ENCODE assay signal across 9 cellular contexts in the genomic region with DNA sequence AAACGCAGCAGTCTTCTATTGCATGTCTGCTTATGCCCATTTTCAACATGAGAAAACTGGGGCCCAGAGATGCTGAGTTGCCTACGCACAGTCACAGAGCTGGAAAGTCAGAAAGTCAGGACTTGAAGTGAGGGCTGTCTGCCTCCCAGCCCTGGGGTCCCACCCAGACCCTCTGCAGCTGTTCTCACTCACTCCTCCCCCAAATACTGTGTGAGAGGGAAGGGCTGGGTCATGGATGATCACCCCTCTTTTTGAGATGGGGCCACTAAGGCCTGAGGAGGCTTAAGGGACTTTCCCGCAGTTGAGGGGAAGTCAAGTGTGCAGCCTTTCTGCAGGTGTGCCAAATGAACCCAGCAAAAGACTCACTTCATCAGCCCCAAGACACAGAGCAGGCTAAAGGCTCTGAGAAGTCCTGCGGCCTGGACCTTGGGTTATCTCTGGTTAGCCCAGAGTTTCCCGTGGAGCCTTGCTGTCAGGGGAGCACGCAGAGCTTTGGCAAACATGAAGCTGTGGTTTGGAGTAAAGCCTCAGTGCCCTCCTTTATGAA. TPM values are rescaled to one million over a fixed set of nuclear protein-coding genes. Genes with fewer than 3 reads are reported as not detected.
DNase-seq lines count a peak whose midpoint lies in the region; ATAC-seq, FAIRE-seq and TF ChIP-seq lines count a peak whose summit lies in the region.
"Had no signal": no experiment of that assay in that cellular context is flagged by ENCODE, and none has a peak within 500 bp of the region (broad histone marks: within the 10 kb centered on the region; RNA-seq: fewer than 3 reads in every experiment).

No MANE protein-coding gene starts in this region.

- TF ChIP-seq POLR2A in transverse colon (IDR thresholded peaks at IDR 0.05) (no peak), H54 (IDR thresholded peaks at IDR 0.05; ENCODE audit: low read depth, low read length) (no peak)

- FAIRE-seq in H54 (lab: Jason Lieb, UNC), result no peak

- ATAC-seq in natural killer cell (peak in 2 of 3 donors; percentile 23 to 32), GM21825 (IDR thresholded peaks at IDR 0.05; ENCODE audit: unreplicated experiment) (peak; percentile 89), HG03558 (IDR thresholded peaks at IDR 0.05; ENCODE audit: extremely low read depth, unreplicated experiment) (peak; percentile 80), Right ventricle myocardium inferior (no peak)
- ATAC-seq in natural killer cell treated with Interleukin-12 subunit alpha and Interleukin-12 subunit beta and Interleukin-15 and Interleukin-18, amount 100 ng/mL, for 72 hours, result no peak
- ATAC-seq in activated CD8-positive, alpha-beta memory T cell treated with anti-CD3 and anti-CD28 coated beads, Interleukin-2, amount 10 ng/mL, durations not matched to agents 7 days and 5 days, result no peak

- H3K9me3 ChIP-seq in transverse colon, result no peaks in the 10 kb centered on the region
- H3K9me3 ChIP-seq: SJSA1 had no signal

- H3K36me3 Mint-ChIP-seq in natural killer cell, result no peaks in the 10 kb centered on the region
- no peaks in the 10 kb centered on the region for H3K36me3 Mint-ChIP-seq in natural killer cell treated with Interleukin-12 subunit alpha and Interleukin-12 subunit beta and Interleukin-15 and Interleukin-18, amount 100 ng/mL, for 72 hours
- no peaks in the 10 kb centered on the region for H3K36me3 Mint-ChIP-seq in activated CD8-positive, alpha-beta memory T cell treated with anti-CD3 and anti-CD28 coated beads, Interleukin-2, amount 10 ng/mL, durations not matched to agents 7 days and 5 days

- H3K36me3 ChIP-seq in transverse colon, result no peaks in the 10 kb centered on the region
- H3K36me3 ChIP-seq: SJSA1 had no signal

- WGBS in transverse colon (ENCODE audit: low coverage in 1 of 2), 2 donors, result 63 to 80% methylated on average over 1 to 6 of the region's 6 CpGs

- TF ChIP-seq CTCF in natural killer cell (IDR thresholded peaks at IDR 0.05) (no peak), transverse colon (IDR thresholded peaks at IDR 0.05) (no peak)

- peaks cover 0 to 13% of the 10 kb centered on the region in 2 donors for H3K4me1 Mint-ChIP-seq in natural killer cell
- peaks cover 13 to 18% of the 10 kb centered on the region in 2 donors for H3K4me1 Mint-ChIP-seq in natural killer cell treated with Interleukin-12 subunit alpha and Interleukin-12 subunit beta and Interleukin-15 and Interleukin-18, amount 100 ng/mL, for 72 hours (ENCODE audit: low read depth in 2 of 2)
- H3K4me1 Mint-ChIP-seq in activated CD8-positive, alpha-beta memory T cell treated with anti-CD3 and anti-CD28 coated beads, Interleukin-2, amount 10 ng/mL, durations not matched to agents 7 days and 5 days, result peaks cover 38% of the 10 kb centered on the region

- no peak for TF ChIP-seq EP300 in transverse colon (IDR thresholded peaks at IDR 0.05; ENCODE audit: low read depth)

- H3K4me1 ChIP-seq in transverse colon, result peaks cover 0 to 3% (median 0%) of the 10 kb centered on the region in 4 donors
- H3K4me1 ChIP-seq: SJSA1 had no signal

- H3K27ac ChIP-seq in transverse colon, result peak overlapping the region in 1 of 4 donors; percentile 3
- H3K27ac ChIP-seq: SJSA1 had no signal

- in situ Hi-C loops in transverse colon (cut with MboI; ENCODE audit: low pct_ligation_motif_present in 1 of 4, low pct_unique_long_range_greater_than_20kb in 1 of 4, low sequenced_read_pairs in 3 of 4), result no loop called here

- no peak overlapping the region for H3K27ac Mint-ChIP-seq in natural killer cell
- no peak overlapping the region for H3K27ac Mint-ChIP-seq in natural killer cell treated with Interleukin-12 subunit alpha and Interleukin-12 subunit beta and Interleukin-15 and Interleukin-18, amount 100 ng/mL, for 72 hours
- no peak overlapping the region for H3K27ac Mint-ChIP-seq in activated CD8-positive, alpha-beta memory T cell treated with anti-CD3 and anti-CD28 coated beads, Interleukin-2, amount 10 ng/mL, durations not matched to agents 7 days and 5 days

- H3K9me3 Mint-ChIP-seq in natural killer cell, result no peaks in the 10 kb centered on the region
- H3K9me3 Mint-ChIP-seq in natural killer cell treated with Interleukin-12 subunit alpha and Interleukin-12 subunit beta and Interleukin-15 and Interleukin-18, amount 100 ng/mL, for 72 hours, result no peaks in the 10 kb centered on the region
- H3K9me3 Mint-ChIP-seq in activated CD8-positive, alpha-beta memory T cell treated with anti-CD3 and anti-CD28 coated beads, Interleukin-2, amount 10 ng/mL, durations not matched to agents 7 days and 5 days (ENCODE audit: low read depth), result no peaks in the 10 kb centered on the region

- H3K27me3 Mint-ChIP-seq in natural killer cell (ENCODE audit: low read depth in 2 of 2), result peaks cover 16 to 24% of the 10 kb centered on the region in 2 donors
- H3K27me3 Mint-ChIP-seq in natural killer cell treated with Interleukin-12 subunit alpha and Interleukin-12 subunit beta and Interleukin-15 and Interleukin-18, amount 100 ng/mL, for 72 hours, result peaks cover 10 to 20% of the 10 kb centered on the region in 2 donors
- H3K27me3 Mint-ChIP-seq in activated CD8-positive, alpha-beta memory T cell treated with anti-CD3 and anti-CD28 coated beads, Interleukin-2, amount 10 ng/mL, durations not matched to agents 7 days and 5 days, result no peaks in the 10 kb centered on the region

- peaks cover 27% of the 10 kb centered on the region for H3K27me3 ChIP-seq in transverse colon
- H3K27me3 ChIP-seq: SJSA1 had no signal

- intact Hi-C loops in natural killer cell (cut with micrococcal nuclease) (no loop called here), transverse colon (cut with DNase I; ENCODE audit: low total_unique reads) (no loop called here), Right ventricle myocardium inferior (cut with DNase I) (no loop called here)

- H3K4me3 ChIP-seq in transverse colon, result no peak overlapping the region
- H3K4me3 ChIP-seq: SJSA1 had no signal

- CTCF ChIA-PET in activated CD8-positive, alpha-beta memory T cell treated with anti-CD3 and anti-CD28 coated beads, Interleukin-2, amount 10 ng/mL, durations not matched to agents 7 days and 5 days (lab: Charles Lee), result no interaction called here

- no peak for DNase-seq in natural killer cell
- DNase-seq in natural killer cell treated with Interleukin-12 subunit alpha and Interleukin-12 subunit beta and Interleukin-15 and Interleukin-18, amount 100 ng/mL, for 72 hours (ENCODE audit: low spot score), result no peak
- DNase-seq in transverse colon, result peak; percentile 27
- no peak for DNase-seq in activated CD8-positive, alpha-beta memory T cell treated with anti-CD3 and anti-CD28 coated beads, Interleukin-2, amount 10 ng/mL, durations not matched to agents 7 days and 5 days
- DNase-seq in H54 (ENCODE audit: insufficient read length, low spot score), result no peak
- DNase-seq in Right ventricle myocardium inferior (ENCODE audit: missing footprints), result no peak

- H3K4me3 Mint-ChIP-seq in natural killer cell, result no peak overlapping the region
- no peak overlapping the region for H3K4me3 Mint-ChIP-seq in natural killer cell treated with Interleukin-12 subunit alpha and Interleukin-12 subunit beta and Interleukin-15 and Interleukin-18, amount 100 ng/mL, for 72 hours
- H3K4me3 Mint-ChIP-seq in activated CD8-positive, alpha-beta memory T cell treated with anti-CD3 and anti-CD28 coated beads, Interleukin-2, amount 10 ng/mL, durations not matched to agents 7 days and 5 days, result no peak overlapping the region

RNA-seq across cellular contexts. Expression of a gene that starts 18.7 kb away (rescaled TPM):
- total RNA-seq in natural killer cell, result 1 to 10 TPM; 1.7 to 4.2 (median 4.0) TPM
- 1 to 10 TPM in 1 of 2 donors, not detected in 1; 1.2 TPM for total RNA-seq in natural killer cell treated with Interleukin-12 subunit alpha and Interleukin-12 subunit beta and Interleukin-15 and Interleukin-18, amount 100 ng/mL, for 72 hours
- 1 to 10 TPM in 3 of 4 donors, under 1 TPM in 1; 1.00 to 4.3 (median 3.0) TPM for total RNA-seq in transverse colon
- under 1 TPM; 0.16 to 0.35 TPM for total RNA-seq in activated CD8-positive, alpha-beta memory T cell treated with anti-CD3 and anti-CD28 coated beads, Interleukin-2, amount 10 ng/mL, durations not matched to agents 7 days and 5 days
- 3.7 TPM for total RNA-seq in Right ventricle myocardium inferior
- total RNA-seq: SJSA1 had no signal

Comparison
In these comparisons a context has a peak if more than half of its experiments do, and no peak if none do; other contexts are left out.
1. ATAC-seq: peak in natural killer cell (2 of 3), GM21825 (single experiment) and HG03558 (single experiment); none in natural killer cell treated with Interleukin-12 subunit alpha and Interleukin-12 subunit beta and Interleukin-15 and Interleukin-18, amount 100 ng/mL, for 72 hours (0 of 2), activated CD8-positive, alpha-beta memory T cell treated with anti-CD3 and anti-CD28 coated beads, Interleukin-2, amount 10 ng/mL, durations not matched to agents 7 days and 5 days (single experiment) and Right ventricle myocardium inferior (single experiment).